ENCODE assay signal across 1 cellular context in the genomic region with DNA sequence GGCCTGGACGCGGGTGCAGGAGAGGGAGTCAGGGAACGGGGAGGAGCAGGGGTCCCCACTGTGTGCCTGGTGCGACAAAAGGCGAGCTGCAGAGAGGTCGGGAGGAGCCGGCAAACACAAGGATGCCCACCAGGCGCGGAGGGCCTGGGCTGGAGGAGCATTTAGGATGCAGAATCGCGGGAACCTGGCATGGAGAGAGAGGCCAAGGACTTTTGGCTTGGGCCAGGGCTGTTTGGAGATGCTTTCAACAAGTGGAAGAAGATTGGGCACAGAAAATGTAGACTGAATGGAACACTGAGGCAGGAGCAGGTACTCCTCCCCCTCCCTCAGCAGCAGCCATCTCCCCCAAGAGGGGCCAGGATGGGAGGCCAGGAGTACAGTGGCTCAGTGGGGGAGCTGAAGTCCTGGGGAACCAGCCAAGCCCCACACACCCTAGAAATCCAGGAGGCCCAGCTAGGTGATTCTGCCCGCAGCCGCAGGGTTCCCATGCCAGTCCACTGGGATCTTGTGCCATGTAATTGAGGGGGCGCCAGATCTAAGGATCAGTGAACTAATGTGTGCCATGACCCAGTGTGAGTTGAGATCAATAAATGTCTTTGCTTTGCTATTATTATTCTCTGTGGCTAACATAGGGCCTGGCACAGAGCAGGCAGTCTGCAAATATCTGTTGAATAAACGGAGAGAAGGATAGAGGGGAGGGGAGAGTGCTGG.
TF ChIP-seq lines count a peak whose summit lies in the region.

No MANE protein-coding gene starts in this region.

TF ChIP-seq in HepG2, 621 proteins besides CTCF, POLR2A, EP300 and RAD21:
- TF ChIP-seq ZNF605 (CRISPR knock-in tag; IDR thresholded peaks at IDR 0.05) (peak; percentile 5; the same call in 1 of the 2 replicates), MTF2 (CRISPR knock-in tag; IDR thresholded peaks at IDR 0.05; ENCODE audit: borderline replicate concordance) (peak; percentile 8), SIN3A (IDR thresholded peaks at IDR 0.05; ENCODE audit: borderline replicate concordance, low read depth, low read length) (no peak)
